In the genomic region with DNA sequence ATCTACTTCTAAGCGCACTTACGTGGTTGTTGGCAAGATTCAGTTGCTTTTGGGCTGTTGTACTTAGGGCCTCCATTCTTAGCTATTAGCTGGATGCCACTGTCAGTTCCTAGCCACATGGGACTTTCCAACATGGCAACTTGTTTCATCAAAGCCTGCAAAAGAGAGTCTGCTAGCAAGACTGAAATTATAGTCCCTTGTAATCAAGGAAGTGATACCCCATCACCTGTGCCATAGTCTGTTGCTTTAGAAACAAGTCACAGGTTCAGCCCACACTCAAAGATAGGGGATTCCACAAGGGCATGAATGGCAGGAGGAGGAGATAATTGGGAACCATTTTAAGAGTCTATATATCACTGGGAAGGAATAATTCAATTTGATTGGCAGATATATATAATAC, we compare ENCODE assay signal across 16 cellular contexts. TPM values are rescaled to one million over a fixed set of nuclear protein-coding genes. Genes with fewer than 3 reads are reported as not detected.
DNase-seq lines count a peak whose midpoint lies in the region; ATAC-seq and TF ChIP-seq lines count a peak whose summit lies in the region.
"Had no signal": no experiment of that assay in that cellular context is flagged by ENCODE, and none has a peak within 500 bp of the region (broad histone marks: within the 10 kb centered on the region; RNA-seq: fewer than 3 reads in every experiment).

No MANE protein-coding gene starts in this region.

- H3K27me3 Mint-ChIP-seq in activated naive CD4-positive, alpha-beta T cell treated with anti-CD3 and anti-CD28 coated beads for 36 hours (ENCODE audit: low read depth): no peaks in the 10 kb centered on the region
- H3K27me3 Mint-ChIP-seq in stimulated activated memory B cell treated with anti-CD40 and anti-IgM and Interleukin-4, amounts not matched to agents 10 μg/mL and 1 μg/mL and 100 μg/mL, for 72 hours: no peaks in the 10 kb centered on the region
- H3K27me3 Mint-ChIP-seq in activated T-helper 1 cell treated with anti-CD3 and anti-CD28 coated beads, Interleukin-12 subunit alpha, Interleukin-12 subunit beta, Interleukin-2, Interleukin-4 antibody, amounts not matched to agents 30 ng/mL and 10 ng/mL and 1 ng/mL, durations not matched to agents 14 hours and 24 hours and 36 hours (ENCODE audit: insufficient read depth): no peaks in the 10 kb centered on the region

- no peak overlapping the region for H3K4me3 ChIP-seq in A673 (ENCODE audit: low read depth, low read length, poor library complexity, severe bottlenecking)
- H3K4me3 ChIP-seq: ovary, thyroid gland had no signal

- POLR2A ChIA-PET in A673 (lab: Charles Lee; ENCODE audit: low non-redundant PET): no interaction called here

- no peaks in the 10 kb centered on the region for H3K9me3 Mint-ChIP-seq in activated naive CD4-positive, alpha-beta T cell treated with anti-CD3 and anti-CD28 coated beads for 36 hours
- H3K9me3 Mint-ChIP-seq in stimulated activated memory B cell treated with anti-CD40 and anti-IgM and Interleukin-4, amounts not matched to agents 10 μg/mL and 1 μg/mL and 100 μg/mL, for 72 hours: no peaks in the 10 kb centered on the region
- no peaks in the 10 kb centered on the region for H3K9me3 Mint-ChIP-seq in activated T-helper 1 cell treated with anti-CD3 and anti-CD28 coated beads, Interleukin-12 subunit alpha, Interleukin-12 subunit beta, Interleukin-2, Interleukin-4 antibody, amounts not matched to agents 30 ng/mL and 10 ng/mL and 1 ng/mL, durations not matched to agents 14 hours and 24 hours and 36 hours

- H3K27ac ChIP-seq in A673 (ENCODE audit: low read depth, low read length, poor library complexity, severe bottlenecking): no peak overlapping the region
- H3K27ac ChIP-seq: ovary, thyroid gland had no signal

- peaks cover 20% of the 10 kb centered on the region for H3K36me3 Mint-ChIP-seq in activated naive CD4-positive, alpha-beta T cell treated with anti-CD3 and anti-CD28 coated beads for 36 hours (ENCODE audit: low read depth)
- peaks cover 62% of the 10 kb centered on the region for H3K36me3 Mint-ChIP-seq in stimulated activated memory B cell treated with anti-CD40 and anti-IgM and Interleukin-4, amounts not matched to agents 10 μg/mL and 1 μg/mL and 100 μg/mL, for 72 hours
- peaks cover 33% of the 10 kb centered on the region for H3K36me3 Mint-ChIP-seq in activated T-helper 1 cell treated with anti-CD3 and anti-CD28 coated beads, Interleukin-12 subunit alpha, Interleukin-12 subunit beta, Interleukin-2, Interleukin-4 antibody, amounts not matched to agents 30 ng/mL and 10 ng/mL and 1 ng/mL, durations not matched to agents 14 hours and 24 hours and 36 hours (ENCODE audit: low read depth)

- no peaks in the 10 kb centered on the region for H3K9me3 ChIP-seq in A673 (ENCODE audit: low read depth, low read length, poor library complexity, severe bottlenecking)
- H3K9me3 ChIP-seq: ovary, thyroid gland had no signal

- CTCF ChIA-PET in activated naive CD4-positive, alpha-beta T cell treated with anti-CD3 and anti-CD28 coated beads for 36 hours (lab: Charles Lee): interaction anchor here (0.9 kb wide), 1 partner anchor 95 kb away, joined by 3 read pairs; no protein-coding TSS in a partner anchor
- CTCF ChIA-PET in A673 (lab: Charles Lee): no interaction called here

- no peaks in the 10 kb centered on the region for H3K4me1 ChIP-seq in A673 (ENCODE audit: insufficient read depth, low read length, poor library complexity, severe bottlenecking)
- H3K4me1 ChIP-seq: thyroid gland had no signal

- H3K27ac Mint-ChIP-seq in activated naive CD4-positive, alpha-beta T cell treated with anti-CD3 and anti-CD28 coated beads for 36 hours: no peak overlapping the region
- H3K27ac Mint-ChIP-seq in stimulated activated memory B cell treated with anti-CD40 and anti-IgM and Interleukin-4, amounts not matched to agents 10 μg/mL and 1 μg/mL and 100 μg/mL, for 72 hours: peak overlapping the region; percentile 70
- no peak overlapping the region for H3K27ac Mint-ChIP-seq in activated T-helper 1 cell treated with anti-CD3 and anti-CD28 coated beads, Interleukin-12 subunit alpha, Interleukin-12 subunit beta, Interleukin-2, Interleukin-4 antibody, amounts not matched to agents 30 ng/mL and 10 ng/mL and 1 ng/mL, durations not matched to agents 14 hours and 24 hours and 36 hours

- H3K4me1 Mint-ChIP-seq in activated naive CD4-positive, alpha-beta T cell treated with anti-CD3 and anti-CD28 coated beads for 36 hours (ENCODE audit: low read depth): peaks cover 8% of the 10 kb centered on the region
- peaks cover 18% of the 10 kb centered on the region for H3K4me1 Mint-ChIP-seq in stimulated activated memory B cell treated with anti-CD40 and anti-IgM and Interleukin-4, amounts not matched to agents 10 μg/mL and 1 μg/mL and 100 μg/mL, for 72 hours
- H3K4me1 Mint-ChIP-seq in activated T-helper 1 cell treated with anti-CD3 and anti-CD28 coated beads, Interleukin-12 subunit alpha, Interleukin-12 subunit beta, Interleukin-2, Interleukin-4 antibody, amounts not matched to agents 30 ng/mL and 10 ng/mL and 1 ng/mL, durations not matched to agents 14 hours and 24 hours and 36 hours (ENCODE audit: low read depth): peaks cover 13% of the 10 kb centered on the region

- BruUV-seq in A673 (replicated peaks; lab: Mats Ljungman, UMichigan): no TSS peak

- no peak overlapping the region for H3K4me3 Mint-ChIP-seq in activated naive CD4-positive, alpha-beta T cell treated with anti-CD3 and anti-CD28 coated beads for 36 hours
- H3K4me3 Mint-ChIP-seq in stimulated activated memory B cell treated with anti-CD40 and anti-IgM and Interleukin-4, amounts not matched to agents 10 μg/mL and 1 μg/mL and 100 μg/mL, for 72 hours: no peak overlapping the region
- H3K4me3 Mint-ChIP-seq in activated T-helper 1 cell treated with anti-CD3 and anti-CD28 coated beads, Interleukin-12 subunit alpha, Interleukin-12 subunit beta, Interleukin-2, Interleukin-4 antibody, amounts not matched to agents 30 ng/mL and 10 ng/mL and 1 ng/mL, durations not matched to agents 14 hours and 24 hours and 36 hours: no peak overlapping the region

- ATAC-seq in GM21723 (IDR thresholded peaks at IDR 0.05; ENCODE audit: unreplicated experiment): peak; percentile 95
- ATAC-seq in HG03159 (IDR thresholded peaks at IDR 0.05; ENCODE audit: unreplicated experiment): peak; percentile 93
- peak; percentile 94 for ATAC-seq in stimulated activated memory B cell treated with anti-CD40 and anti-IgM and Interleukin-4, amounts not matched to agents 10 μg/mL and 1 μg/mL and 100 μg/mL, for 72 hours

- no peaks in the 10 kb centered on the region for H3K27me3 ChIP-seq in A673 (replicated peaks; ENCODE audit: insufficient read depth, low read depth, low read length, poor library complexity)
- H3K27me3 ChIP-seq: ovary, thyroid gland had no signal

- DNase-seq in activated naive CD4-positive, alpha-beta T cell treated with anti-CD3 and anti-CD28 coated beads for 36 hours: peak; percentile 21
- no peak for DNase-seq in activated naive CD4-positive, alpha-beta T cell (lab: John Stamatoyannopoulos, UW)
- DNase-seq in mesenteric fat pad (ENCODE audit: low spot score) (no peak), A673 (ENCODE audit: low spot score) (no peak)
- no peak for DNase-seq in activated T-helper 1 cell treated with anti-CD3 and anti-CD28 coated beads, Interleukin-12 subunit alpha, Interleukin-12 subunit beta, Interleukin-2, Interleukin-4 antibody, amounts not matched to agents 30 ng/mL and 10 ng/mL and 1 ng/mL, durations not matched to agents 14 hours and 24 hours and 36 hours (ENCODE audit: low spot score)
- DNase-seq: cerebellar nuclear complex; foreskin melanocyte; NCI-H1417; ovary; stimulated activated CD4-positive, alpha-beta T cell treated with anti-CD3 and anti-CD28 coated beads, Interleukin-4, amount 100 ng/mL, for 1 hour; thyroid gland had no signal

- TF ChIP-seq CTCF in A673 (conservative IDR thresholded peaks at IDR 0.05; ENCODE audit: low read depth, low read length): no peak

- H3K36me3 ChIP-seq in A673 (ENCODE audit: insufficient read depth, low read length, poor library complexity, severe bottlenecking): peaks cover 38% of the 10 kb centered on the region
- H3K36me3 ChIP-seq: ovary had no signal

- intact Hi-C loops in activated naive CD4-positive, alpha-beta T cell treated with anti-CD3 and anti-CD28 coated beads for 36 hours (cut with micrococcal nuclease): loop anchor here (1.0 to 5.0 kb wide), 2 partner anchors 62 to 127 kb away; a partner anchor contains a TSS
- intact Hi-C loops in A673 (cut with micrococcal nuclease; ENCODE audit: unreplicated experiment): no loop called here
- intact Hi-C loops in activated T-helper 1 cell treated with anti-CD3 and anti-CD28 coated beads, Interleukin-12 subunit alpha, Interleukin-12 subunit beta, Interleukin-2, Interleukin-4 antibody, amounts not matched to agents 30 ng/mL and 10 ng/mL and 1 ng/mL, durations not matched to agents 14 hours and 24 hours and 36 hours (cut with micrococcal nuclease): no loop called here

RNA-seq across cellular contexts. Expression of a gene that starts 27.1 kb away (rescaled TPM):
- not detected for total RNA-seq in activated naive CD4-positive, alpha-beta T cell treated with anti-CD3 and anti-CD28 coated beads for 36 hours
- total RNA-seq in mesenteric fat pad (not detected), A673 (2021) (not detected in 2 replicates)
- total RNA-seq in activated T-helper 1 cell treated with anti-CD3 and anti-CD28 coated beads, Interleukin-12 subunit alpha, Interleukin-12 subunit beta, Interleukin-2, Interleukin-4 antibody, amounts not matched to agents 30 ng/mL and 10 ng/mL and 1 ng/mL, durations not matched to agents 14 hours and 24 hours and 36 hours: not detected in 2 replicates
- total RNA-seq: Daoy, lower leg skin, thyroid gland had no signal
